Comparison of ENCODE assay signal across 23 cellular contexts in genomic region chr1:3516911-3517310, GRCh38.
"Had no signal": no experiment of that assay in that cellular context is flagged by ENCODE, and none has a peak within 500 bp of the region (broad histone marks: within the 10 kb centered on the region; RNA-seq: fewer than 3 reads in every experiment).

No MANE protein-coding gene starts in this region.

- H3K4me1 ChIP-seq: gastroesophageal sphincter, parathyroid adenoma, tibial nerve had no signal

- H3K27me3 ChIP-seq: dorsolateral prefrontal cortex, gastroesophageal sphincter, stomach, tibial nerve had no signal

- H3K9me3 ChIP-seq: gastroesophageal sphincter, psoas muscle, stomach, tibial nerve had no signal

- H3K4me3 ChIP-seq: coronary artery, dorsolateral prefrontal cortex, gastroesophageal sphincter, psoas muscle, stomach, tibial nerve had no signal

- FAIRE-seq: kidney had no signal

- H3K27ac ChIP-seq: coronary artery, dorsolateral prefrontal cortex, gastroesophageal sphincter, parathyroid adenoma, psoas muscle, tibial nerve had no signal

- ATAC-seq: activated CD4-positive, alpha-beta T cell treated with anti-CD3 and anti-CD28 coated beads for 36 hours; activated CD8-positive, alpha-beta memory T cell treated with anti-CD3 and anti-CD28 coated beads, Interleukin-2, amount 10 ng/mL, durations not matched to agents 7 days and 5 days; activated CD8-positive, alpha-beta T cell treated with anti-CD3 and anti-CD28 coated beads, Interleukin-2, amount 10 ng/mL, durations not matched to agents 7 days and 5 days; activated naive CD8-positive, alpha-beta T cell treated with anti-CD3 and anti-CD28 coated beads, Interleukin-2, amount 50 U/mL, for 24 hours; effector memory CD8-positive, alpha-beta T cell; gastroesophageal sphincter; left colon; stimulated activated naive B cell treated with anti-CD40 and anti-IgM and Interleukin-4, amounts not matched to agents 10 μg/mL and 1 μg/mL and 100 μg/mL, for 72 hours had no signal

- DNase-seq: activated CD4-positive, alpha-beta T cell treated with anti-CD3 and anti-CD28 coated beads for 36 hours; activated CD4-positive, CD25-positive, alpha-beta regulatory T cell; activated CD8-positive, alpha-beta memory T cell treated with anti-CD3 and anti-CD28 coated beads, Interleukin-2, amount 10 ng/mL, durations not matched to agents 7 days and 5 days; activated CD8-positive, alpha-beta T cell treated with anti-CD3 and anti-CD28 coated beads, Interleukin-2, amount 10 ng/mL, durations not matched to agents 7 days and 5 days; activated naive CD8-positive, alpha-beta T cell treated with anti-CD3 and anti-CD28 coated beads, Interleukin-2, amount 50 U/mL, for 24 hours; activated T-cell treated with anti-CD3 and anti-CD28 coated beads, Interleukin-2, amount 50 U/mL, for 48 hours; dorsolateral prefrontal cortex; effector memory CD8-positive, alpha-beta T cell; erythroblast; hippocampal formation; kidney; left colon; naive thymus-derived CD8-positive, alpha-beta T cell; occipital lobe; psoas muscle; stimulated activated CD4-positive, alpha-beta T cell treated with anti-CD3 and anti-CD28 coated beads, Interleukin-15, amount 100 ng/mL, for 24 hours; stimulated activated CD4-positive, alpha-beta T cell treated with anti-CD3 and anti-CD28 coated beads, Interleukin-2, amount 100 ng/mL, for 24 hours; stimulated activated naive B cell treated with anti-CD40 and anti-IgM and Interleukin-4, amounts not matched to agents 10 μg/mL and 1 μg/mL and 100 μg/mL, for 72 hours; stomach had no signal

- H3K9ac ChIP-seq: parathyroid adenoma had no signal

- H2AFZ ChIP-seq: parathyroid adenoma had no signal

- H3K79me2 ChIP-seq: parathyroid adenoma had no signal
